In genomic region chr6:53986721-53987526, GRCh38 we compare ENCODE assay signal across 13 cellular contexts.
DNase-seq lines count a peak whose midpoint lies in the region; ATAC-seq and TF ChIP-seq lines count a peak whose summit lies in the region.
"Had no signal": no experiment of that assay in that cellular context is flagged by ENCODE, and none has a peak within 500 bp of the region (broad histone marks: within the 10 kb centered on the region; RNA-seq: fewer than 3 reads in every experiment).

No MANE protein-coding gene starts in this region.

- H3F3A ChIP-seq in neural cell (ENCODE audit: insufficient read depth, low read length, poor library complexity, severe bottlenecking) = peaks cover 5% of the 10 kb centered on the region

- peak overlapping the region; percentile 38 for H3K4me2 ChIP-seq in neural cell (ENCODE audit: low read length)

- no peaks in the 10 kb centered on the region for H4K20me1 ChIP-seq in neural cell (ENCODE audit: insufficient read depth)

- H3K79me2 ChIP-seq in neural cell (replicated peaks; ENCODE audit: insufficient read depth, low read length) = no peaks in the 10 kb centered on the region

- H3K27ac ChIP-seq in neural cell (ENCODE audit: low read length) = peak overlapping the region; percentile 77
- H3K27ac ChIP-seq: SJSA1 had no signal

- H2AFZ ChIP-seq in neural cell (ENCODE audit: low read depth, low read length) = no peak overlapping the region

- no peak overlapping the region for H3K4me3 ChIP-seq in fibroblast of mammary gland (ENCODE audit: control insufficient read depth, low read depth, low read length)
- peak overlapping the region; percentile 46 for H3K4me3 ChIP-seq in neural cell (ENCODE audit: low read length)
- H3K4me3 ChIP-seq: SJSA1 had no signal

- peak; percentile 42 for TF ChIP-seq RAD21 in neural cell (conservative IDR thresholded peaks at IDR 0.05)

- DNase-seq in ELF-1 (ENCODE audit: low read depth, low spot score) (peak; percentile 68), NCI-H748 treated with DMSO at 0.1 percent for 48 hours (lab: John Stamatoyannopoulos, UW) (peak; percentile 67), fibroblast of mammary gland (ENCODE audit: low read depth) (peak; percentile 78), NCI-H2029 treated with DMSO at 0.1 percent for 48 hours (lab: John Stamatoyannopoulos, UW) (no peak)
- DNase-seq: activated CD4-positive, alpha-beta T cell treated with anti-CD3 and anti-CD28 coated beads, Interleukin-2, amount 50 U/mL, for 4 hours; CD8-positive, alpha-beta memory T cell; MV-4-11; stimulated activated CD4-positive, alpha-beta T cell treated with anti-CD3 and anti-CD28 coated beads, Interleukin-4, amount 100 ng/mL, for 4 hours had no signal

- TF ChIP-seq EP300 in neural cell (conservative IDR thresholded peaks at IDR 0.05; ENCODE audit: poor library complexity, severe bottlenecking) = peak; percentile 83

- no peaks in the 10 kb centered on the region for H3K9me2 ChIP-seq in neural cell (ENCODE audit: insufficient read depth, low read length)

- H3K36me3 ChIP-seq in neural cell (ENCODE audit: insufficient read depth, low read length) = no peaks in the 10 kb centered on the region
- H3K36me3 ChIP-seq: SJSA1 had no signal

- ATAC-seq in HG02885 (IDR thresholded peaks at IDR 0.05; ENCODE audit: poor library complexity, unreplicated experiment) (no peak), HG03378 (IDR thresholded peaks at IDR 0.05; ENCODE audit: unreplicated experiment) (no peak), HG03520 (IDR thresholded peaks at IDR 0.05; ENCODE audit: unreplicated experiment) (no peak)

- H3K9me3 ChIP-seq in neural cell (ENCODE audit: low read length) = no peaks in the 10 kb centered on the region
- H3K9me3 ChIP-seq: SJSA1 had no signal

- peak overlapping the region; percentile 30 for H3K9ac ChIP-seq in neural cell (ENCODE audit: low read length)

- H3K27me3 ChIP-seq in neural cell (ENCODE audit: insufficient read depth, low read depth, low read length) = no peaks in the 10 kb centered on the region
- H3K27me3 ChIP-seq: SJSA1 had no signal

- TF ChIP-seq CTCF in fibroblast of mammary gland (conservative IDR thresholded peaks at IDR 0.05; ENCODE audit: control insufficient read depth, insufficient read depth, low read depth, low read length) (no peak), neural cell (IDR thresholded peaks at IDR 0.05; ENCODE audit: poor library complexity, severe bottlenecking) (no peak)

TF ChIP-seq in neural cell, 6 proteins besides CTCF, POLR2A, EP300 and RAD21:
- TF ChIP-seq TAF1 (IDR thresholded peaks at IDR 0.05; ENCODE audit: low read depth) = no peak
- TF ChIP-seq POLR2AphosphoS5 (IDR thresholded peaks at IDR 0.05) = peak; percentile 70
- TF ChIP-seq SMC3 (conservative IDR thresholded peaks at IDR 0.05; ENCODE audit: poor library complexity) = peak; percentile 24
- peak; percentile 31 for TF ChIP-seq REST (IDR thresholded peaks at IDR 0.05; ENCODE audit: borderline replicate concordance)
